Comparison of ENCODE assay signal across 31 cellular contexts in genomic region chr4:10122236-10122932, GRCh38. TPM values are rescaled to one million over a fixed set of nuclear protein-coding genes. Genes with fewer than 3 reads are reported as not detected.
DNase-seq lines count a peak whose midpoint lies in the region; ATAC-seq and TF ChIP-seq lines count a peak whose summit lies in the region.
"Had no signal": no experiment of that assay in that cellular context is flagged by ENCODE, and none has a peak within 500 bp of the region (broad histone marks: within the 10 kb centered on the region; RNA-seq: fewer than 3 reads in every experiment).

No MANE protein-coding gene starts in this region.

- H3K27ac Mint-ChIP-seq in activated naive CD8-positive, alpha-beta T cell treated with anti-CD3 and anti-CD28 coated beads for 36 hours: peak overlapping the region; percentile 58
- H3K27ac Mint-ChIP-seq in activated naive CD8-positive, alpha-beta T cell treated with anti-CD3 and anti-CD28 coated beads, Interleukin-2, amount 50 U/mL, for 24 hours: no peak overlapping the region
- peak overlapping the region in 3 of 7 donors; percentile 21 to 52 (median 31) for H3K27ac Mint-ChIP-seq in CD4-positive, alpha-beta memory T cell
- H3K27ac Mint-ChIP-seq: activated T-cell treated with anti-CD3 and anti-CD28 coated beads, Interleukin-2, amount 50 U/mL, for 24 hours; endodermal cell had no signal

- H3K9ac ChIP-seq in OCI-LY3 (ENCODE audit: low read length): no peak overlapping the region
- H3K9ac ChIP-seq in liver (ENCODE audit: low read depth in 1 of 2, low read length in 2 of 2): no peak overlapping the region

- H3K4me1 Mint-ChIP-seq in activated naive CD8-positive, alpha-beta T cell treated with anti-CD3 and anti-CD28 coated beads for 36 hours: peaks cover 69% of the 10 kb centered on the region
- H3K4me1 Mint-ChIP-seq in activated naive CD8-positive, alpha-beta T cell treated with anti-CD3 and anti-CD28 coated beads, Interleukin-2, amount 50 U/mL, for 24 hours: peaks cover 57% of the 10 kb centered on the region
- peaks cover 20 to 37% (median 31%) of the 10 kb centered on the region in 4 donors for H3K4me1 Mint-ChIP-seq in CD4-positive, alpha-beta memory T cell

- POLR2A ChIA-PET in CD4-positive, alpha-beta memory T cell (lab: Charles Lee; ENCODE audit: partially characterized antibody): interaction anchor here (1.0 to 10.6 kb wide), 2 partner anchors 22 to 42 kb away, joined by 3 to 396 read pairs; no protein-coding TSS in a partner anchor

- no peak for DNase-seq in activated naive CD8-positive, alpha-beta T cell treated with anti-CD3 and anti-CD28 coated beads for 36 hours
- DNase-seq in activated naive CD8-positive, alpha-beta T cell treated with anti-CD3 and anti-CD28 coated beads, Interleukin-2, amount 50 U/mL, for 24 hours: no peak
- no peak for DNase-seq in NCI-H2107 treated with DMSO at 0.1 percent for 48 hours (lab: John Stamatoyannopoulos, UW; ENCODE audit: unreplicated experiment)
- DNase-seq in CD4-positive, alpha-beta memory T cell: no peak
- DNase-seq: activated gamma-delta T cell; activated T-cell treated with anti-CD3 and anti-CD28 coated beads, Interleukin-2, amount 50 U/mL, for 24 hours; BE2C; Calu3; central memory CD4-positive, alpha-beta T cell; DMS79; endodermal cell; foreskin fibroblast; GF-D8; head of caudate nucleus; islet precursor cell; left ventricle myocardium superior; NCI-H2107; NCI-H446; NCI-H748 treated with DMSO at 0.1 percent for 48 hours; nucleus accumbens; psoas muscle; sigmoid colon; stimulated activated CD4-positive, alpha-beta T cell treated with anti-CD3 and anti-CD28 coated beads, Interleukin-12 subunit alpha, Interleukin-12 subunit beta, amount 100 ng/mL, for 4 hours; stimulated activated CD4-positive, alpha-beta T cell treated with anti-CD3 and anti-CD28 coated beads, Interleukin-2, amount 100 ng/mL, for 48 hours; stomach had no signal

- H3K36me3 ChIP-seq in OCI-LY3 (replicated peaks; ENCODE audit: low read depth, low read length): no peaks in the 10 kb centered on the region
- H3K36me3 ChIP-seq in liver (ENCODE audit: control insufficient read depth in 4 of 4, insufficient read depth in 3 of 4, low read depth in 1 of 4, low read length in 3 of 4): no peaks in the 10 kb centered on the region
- no peaks in the 10 kb centered on the region for H3K36me3 ChIP-seq in CD4-positive, alpha-beta memory T cell (ENCODE audit: insufficient read depth, low read length)
- H3K36me3 ChIP-seq: BE2C, sigmoid colon, stomach had no signal

- no peaks in the 10 kb centered on the region for H3K9me3 Mint-ChIP-seq in activated naive CD8-positive, alpha-beta T cell treated with anti-CD3 and anti-CD28 coated beads for 36 hours
- H3K9me3 Mint-ChIP-seq in activated naive CD8-positive, alpha-beta T cell treated with anti-CD3 and anti-CD28 coated beads, Interleukin-2, amount 50 U/mL, for 24 hours: no peaks in the 10 kb centered on the region
- no peaks in the 10 kb centered on the region for H3K9me3 Mint-ChIP-seq in CD4-positive, alpha-beta memory T cell
- H3K9me3 Mint-ChIP-seq: activated T-cell treated with anti-CD3 and anti-CD28 coated beads, Interleukin-2, amount 50 U/mL, for 24 hours; dendritic cell treated with granulocyte-macrophage colony-stimulating factor and Interleukin-4, amounts not matched to agents 40 ng/mL and 50 ng/mL, for 4 days; endodermal cell had no signal

- H3K36me3 Mint-ChIP-seq in activated naive CD8-positive, alpha-beta T cell treated with anti-CD3 and anti-CD28 coated beads for 36 hours: no peaks in the 10 kb centered on the region
- no peaks in the 10 kb centered on the region for H3K36me3 Mint-ChIP-seq in activated naive CD8-positive, alpha-beta T cell treated with anti-CD3 and anti-CD28 coated beads, Interleukin-2, amount 50 U/mL, for 24 hours (ENCODE audit: low read depth)
- H3K36me3 Mint-ChIP-seq in CD4-positive, alpha-beta memory T cell: no peaks in the 10 kb centered on the region

- no peak overlapping the region for H3K4me3 ChIP-seq in OCI-LY3 (ENCODE audit: low read length)
- no peak overlapping the region for H3K4me3 ChIP-seq in liver (ENCODE audit: low read depth in 1 of 3, low read length in 3 of 3)
- H3K4me3 ChIP-seq in CD4-positive, alpha-beta memory T cell (ENCODE audit: low read length in 2 of 2): no peak overlapping the region
- H3K4me3 ChIP-seq: psoas muscle, sigmoid colon, stomach had no signal

- intact Hi-C loops in CD4-positive, alpha-beta memory T cell (cut with micrococcal nuclease): no loop called here

- no peaks in the 10 kb centered on the region for H3K27me3 Mint-ChIP-seq in activated naive CD8-positive, alpha-beta T cell treated with anti-CD3 and anti-CD28 coated beads for 36 hours
- no peaks in the 10 kb centered on the region for H3K27me3 Mint-ChIP-seq in activated naive CD8-positive, alpha-beta T cell treated with anti-CD3 and anti-CD28 coated beads, Interleukin-2, amount 50 U/mL, for 24 hours
- H3K27me3 Mint-ChIP-seq in CD4-positive, alpha-beta memory T cell: no peaks in the 10 kb centered on the region
- H3K27me3 Mint-ChIP-seq: activated T-cell treated with anti-CD3 and anti-CD28 coated beads, Interleukin-2, amount 50 U/mL, for 24 hours had no signal

- no peak overlapping the region for H3K27ac ChIP-seq in OCI-LY3 (ENCODE audit: low read length)
- peak overlapping the region in 1 of 2 donors; percentile 79 for H3K27ac ChIP-seq in liver (ENCODE audit: low read depth in 1 of 2, low read length in 2 of 2)
- H3K27ac ChIP-seq in CD4-positive, alpha-beta memory T cell (ENCODE audit: low read depth, low read length): no peak overlapping the region
- H3K27ac ChIP-seq: psoas muscle had no signal

- peak overlapping the region; percentile 32 for H3K4me2 ChIP-seq in OCI-LY3 (ENCODE audit: low read length)

- no peaks in the 10 kb centered on the region for H4K20me1 ChIP-seq in OCI-LY3 (ENCODE audit: insufficient read depth, low read length)

- CTCF ChIA-PET in CD4-positive, alpha-beta memory T cell (lab: Charles Lee; ENCODE audit: partially characterized antibody): no interaction called here

- peaks cover 27% of the 10 kb centered on the region for H3K4me1 ChIP-seq in OCI-LY3 (ENCODE audit: low read length)
- H3K4me1 ChIP-seq in liver (ENCODE audit: control insufficient read depth in 4 of 4, insufficient read depth in 4 of 4, low read length in 3 of 4): peaks cover 0 to 10% (median 5%) of the 10 kb centered on the region in 4 donors
- peaks cover 34% of the 10 kb centered on the region for H3K4me1 ChIP-seq in CD4-positive, alpha-beta memory T cell (ENCODE audit: insufficient read depth, low read length)
- H3K4me1 ChIP-seq: BE2C, psoas muscle had no signal

- no peak overlapping the region for H3K4me3 Mint-ChIP-seq in activated naive CD8-positive, alpha-beta T cell treated with anti-CD3 and anti-CD28 coated beads for 36 hours
- no peak overlapping the region for H3K4me3 Mint-ChIP-seq in activated naive CD8-positive, alpha-beta T cell treated with anti-CD3 and anti-CD28 coated beads, Interleukin-2, amount 50 U/mL, for 24 hours
- H3K4me3 Mint-ChIP-seq in CD4-positive, alpha-beta memory T cell: peak overlapping the region in 1 of 8 donors; percentile 26
- H3K4me3 Mint-ChIP-seq: activated T-cell treated with anti-CD3 and anti-CD28 coated beads, Interleukin-2, amount 50 U/mL, for 24 hours; dendritic cell treated with granulocyte-macrophage colony-stimulating factor and Interleukin-4, amounts not matched to agents 40 ng/mL and 50 ng/mL, for 4 days; endodermal cell had no signal

- H3K27me3 ChIP-seq in OCI-LY3 (ENCODE audit: low read depth, low read length) (peaks cover 35% of the 10 kb centered on the region), liver (ENCODE audit: control insufficient read depth in 4 of 4, insufficient read depth in 4 of 4, low read length in 3 of 4) (no peaks in the 10 kb centered on the region)
- H3K27me3 ChIP-seq in CD4-positive, alpha-beta memory T cell (ENCODE audit: insufficient read depth, low read length): no peaks in the 10 kb centered on the region
- H3K27me3 ChIP-seq: BE2C, sigmoid colon, stomach had no signal

- H2AFZ ChIP-seq in OCI-LY3 (ENCODE audit: low read depth, low read length): no peak overlapping the region

- H3K9me3 ChIP-seq in OCI-LY3 (ENCODE audit: insufficient read depth, low read length) (no peaks in the 10 kb centered on the region), liver (ENCODE audit: control insufficient read depth in 4 of 4, low read length in 3 of 4) (no peaks in the 10 kb centered on the region)
- no peaks in the 10 kb centered on the region for H3K9me3 ChIP-seq in CD4-positive, alpha-beta memory T cell (ENCODE audit: control insufficient read depth in 1 of 2, low read length in 2 of 2)
- H3K9me3 ChIP-seq: BE2C, psoas muscle, sigmoid colon, stomach had no signal

- ATAC-seq in activated naive CD8-positive, alpha-beta T cell treated with anti-CD3 and anti-CD28 coated beads, Interleukin-2, amount 50 U/mL, for 24 hours: no peak
- ATAC-seq in GM19351 (IDR thresholded peaks at IDR 0.05; ENCODE audit: unreplicated experiment): no peak
- ATAC-seq: esophagus mucosa, HCT116, left ventricle myocardium superior, psoas muscle had no signal

- 81% methylated on average over 12 of the region's 12 CpGs for WGBS in liver

- H3K79me2 ChIP-seq in OCI-LY3 (ENCODE audit: low read length): 0 out of 2 replicates have a peak, but pooled peaks cover 1% of the 10 kb centered on the region

- no peak for TF ChIP-seq CTCF in OCI-LY3 (IDR thresholded peaks at IDR 0.05; ENCODE audit: low read depth, low read length)
- TF ChIP-seq CTCF in liver (IDR thresholded peaks at IDR 0.05; ENCODE audit: low read depth, low read length, missing input control): no peak

- no peak for TF ChIP-seq RAD21 in liver (IDR thresholded peaks at IDR 0.05)

TF ChIP-seq in liver, 16 proteins besides CTCF, POLR2A, EP300 and RAD21 (continues in another document):
- TF ChIP-seq GABPA (IDR thresholded peaks at IDR 0.05 in 1 of 2, conservative IDR thresholded peaks at IDR 0.05 in 1 of 2) (no peak), ZBTB33 (IDR thresholded peaks at IDR 0.05) (no peak)

RNA-seq across cellular contexts. Expression of gene WDR1, which starts 5.8 kb away (rescaled TPM):
- 100 to 1,000 TPM; 372 to 385 TPM for total RNA-seq in activated naive CD8-positive, alpha-beta T cell treated with anti-CD3 and anti-CD28 coated beads for 36 hours
- 10 to 100 TPM; 60.3 to 97.4 TPM for total RNA-seq in liver
- polyA plus RNA-seq in liver: 10 to 100 TPM; 31.1 to 71.1 TPM
- 100 to 1,000 TPM; 295 to 298 TPM for total RNA-seq in CD4-positive, alpha-beta memory T cell
- polyA plus RNA-seq in CD4-positive, alpha-beta memory T cell: 100 to 1,000 TPM; 337 to 348 TPM
